ENCODE assay signal across 1 cellular context in genomic region chr12:91901675-91902074, GRCh38.
TF ChIP-seq lines count a peak whose summit lies in the region.

No MANE protein-coding gene starts in this region.

TF ChIP-seq in GM12878, 131 proteins besides CTCF, POLR2A, EP300 and RAD21 (continued from another document):
- TF ChIP-seq NR2C1 (IDR thresholded peaks at IDR 0.05): no peak
- TF ChIP-seq FOXM1 (IDR thresholded peaks at IDR 0.05; ENCODE audit: low read depth, low read length): no peak
- no peak for TF ChIP-seq SREBF2 (IDR thresholded peaks at IDR 0.05; ENCODE audit: low read length)
